ENCODE assay signal across 8 cellular contexts in the genomic region with DNA sequence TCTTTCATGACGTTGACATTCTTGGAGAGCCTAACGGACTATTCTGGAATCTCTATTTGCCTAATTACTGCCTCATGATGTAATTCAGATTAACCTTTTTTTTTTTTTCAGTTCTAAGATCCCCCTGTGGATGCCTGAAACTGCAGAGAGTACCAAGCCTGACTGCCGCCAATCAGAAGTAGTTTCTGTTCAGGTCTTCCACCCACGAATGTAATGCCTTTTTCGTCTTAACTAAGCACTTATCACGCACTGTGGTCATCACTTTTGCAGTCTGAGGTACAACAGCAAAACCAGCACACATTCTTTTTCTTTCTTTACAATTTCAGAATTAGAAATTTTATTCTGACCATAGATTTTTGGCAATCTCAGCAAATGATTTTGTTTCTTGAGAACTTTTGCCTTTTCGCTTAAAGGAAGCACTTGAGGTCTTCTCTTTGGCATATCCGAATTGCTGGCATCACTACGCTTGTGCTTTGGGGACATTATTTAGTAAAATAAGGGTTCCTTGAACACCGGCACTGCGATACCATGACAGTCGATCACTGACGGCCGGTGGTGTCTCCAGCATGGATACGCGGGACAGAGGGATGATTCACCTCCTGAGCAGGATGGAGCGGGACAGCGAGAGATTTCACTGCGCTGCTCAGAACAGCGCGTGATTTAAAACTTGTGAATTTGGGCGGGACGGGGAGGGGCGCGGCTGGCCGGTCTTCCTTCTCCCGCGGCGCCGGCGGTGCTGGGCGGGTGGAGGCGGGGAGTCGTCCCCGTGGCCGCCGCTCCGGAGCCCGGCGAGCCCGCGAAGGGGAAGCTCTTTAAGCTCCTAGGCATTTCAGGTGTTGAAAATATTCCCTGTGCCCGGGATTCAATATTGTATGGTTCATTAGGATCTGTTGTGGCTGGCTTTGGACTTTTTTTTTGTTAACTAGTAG. TPM values are rescaled to one million over a fixed set of nuclear protein-coding genes. Genes with fewer than 3 reads are reported as not detected.
A peak's percentile ranks its signal among the peaks of the same experiment; 100 is the strongest.
DNase-seq lines count a peak whose midpoint lies in the region; TF ChIP-seq lines count a peak whose summit lies in the region.

No MANE protein-coding gene starts in this region.

- peaks cover 10% of the 10 kb centered on the region for H3K4me1 ChIP-seq in left ventricle myocardium inferior
- peaks cover 0 to 11% (median 4%) of the 10 kb centered on the region in 4 donors for H3K4me1 ChIP-seq in sigmoid colon

- peak overlapping the region; percentile 60 for H3K4me3 ChIP-seq in left ventricle myocardium inferior
- peak overlapping the region in 3 of 4 donors; percentile 28 to 39 (median 34) for H3K4me3 ChIP-seq in sigmoid colon

- H3K36me3 Mint-ChIP-seq in HFFc6 (ENCODE audit: low read depth) = no peaks in the 10 kb centered on the region
- H3K36me3 Mint-ChIP-seq in activated naive CD4-positive, alpha-beta T cell treated with anti-CD3 and anti-CD28 coated beads, Interleukin-2, amount 50 U/mL, for 24 hours = no peaks in the 10 kb centered on the region

- no peaks in the 10 kb centered on the region for H3K36me3 ChIP-seq in left ventricle myocardium inferior
- H3K36me3 ChIP-seq in sigmoid colon = no peaks in the 10 kb centered on the region

- WGBS in sigmoid colon, 2 donors = 8 to 17% methylated on average over 43 of the region's 43 CpGs

- no peak for TF ChIP-seq POLR2A in sigmoid colon (IDR thresholded peaks at IDR 0.05)

- no peak overlapping the region for H3K27ac ChIP-seq in left ventricle myocardium inferior (replicated peaks)
- no peak overlapping the region for H3K27ac ChIP-seq in sigmoid colon

- intact Hi-C loops in left ventricle myocardium inferior (cut with micrococcal nuclease) = no loop called here
- intact Hi-C loops in sigmoid colon (cut with DNase I) = no loop called here

- peaks cover 64% of the 10 kb centered on the region for H3K27me3 Mint-ChIP-seq in HFFc6 (ENCODE audit: insufficient read depth)
- H3K27me3 Mint-ChIP-seq in activated naive CD4-positive, alpha-beta T cell treated with anti-CD3 and anti-CD28 coated beads, Interleukin-2, amount 50 U/mL, for 24 hours = peaks cover 31% of the 10 kb centered on the region

- peaks cover 67% of the 10 kb centered on the region for H3K27me3 ChIP-seq in left ventricle myocardium inferior (ENCODE audit: low read depth)
- peaks cover 0 to 38% (median 3%) of the 10 kb centered on the region in 3 donors for H3K27me3 ChIP-seq in sigmoid colon

- H3K9me3 ChIP-seq in left ventricle myocardium inferior (replicated peaks) (peaks cover 6% of the 10 kb centered on the region), sigmoid colon (no peaks in the 10 kb centered on the region)

- no peak overlapping the region for H3K27ac Mint-ChIP-seq in HFFc6
- H3K27ac Mint-ChIP-seq in activated naive CD4-positive, alpha-beta T cell treated with anti-CD3 and anti-CD28 coated beads, Interleukin-2, amount 50 U/mL, for 24 hours = peak overlapping the region; percentile 79

- H3K4me3 Mint-ChIP-seq in HFFc6 = peak overlapping the region; percentile 88
- H3K4me3 Mint-ChIP-seq in activated naive CD4-positive, alpha-beta T cell treated with anti-CD3 and anti-CD28 coated beads, Interleukin-2, amount 50 U/mL, for 24 hours = peak overlapping the region; percentile 88

- peaks cover 13% of the 10 kb centered on the region for H3K4me1 Mint-ChIP-seq in HFFc6 (ENCODE audit: low read depth)
- peaks cover 22% of the 10 kb centered on the region for H3K4me1 Mint-ChIP-seq in activated naive CD4-positive, alpha-beta T cell treated with anti-CD3 and anti-CD28 coated beads, Interleukin-2, amount 50 U/mL, for 24 hours

- H3K9me3 Mint-ChIP-seq in HFFc6 = no peaks in the 10 kb centered on the region
- H3K9me3 Mint-ChIP-seq in activated naive CD4-positive, alpha-beta T cell treated with anti-CD3 and anti-CD28 coated beads, Interleukin-2, amount 50 U/mL, for 24 hours = no peaks in the 10 kb centered on the region

- TF ChIP-seq EP300 in sigmoid colon (IDR thresholded peaks at IDR 0.05) = no peak

- TF ChIP-seq CTCF in HFFc6 (IDR thresholded peaks at IDR 0.05) (no peak), left ventricle myocardium inferior (IDR thresholded peaks at IDR 0.05; ENCODE audit: borderline replicate concordance) (no peak), sigmoid colon (IDR thresholded peaks at IDR 0.05) (no peak)

- DNase-seq in activated T-cell treated with anti-CD3 and anti-CD28 coated beads for 24 hours (ENCODE audit: low read depth) (peak; percentile 32), HFFc6 (peak; percentile 13), NCI-H1048 (lab: John Stamatoyannopoulos, UW) (peak; percentile 14), left ventricle myocardium inferior (peak; percentile 55), sigmoid colon (no peak), GF-D8 (lab: John Stamatoyannopoulos, UW) (no peak)
- no peak for DNase-seq in activated T-cell treated with anti-CD3 and anti-CD28 coated beads, Interleukin-2, amount 50 U/mL, for 1 hour

RNA-seq across cellular contexts. Expression of a gene that starts 32.0 kb away (rescaled TPM):
- not detected for total RNA-seq in HFFc6 (2021; fragmentation: NEBNext Ultra II Directional; extraction: Animal tissue kit (Norgen Biotek cat#: 25700))
- total RNA-seq in left ventricle myocardium inferior (not detected), sigmoid colon (not detected)
- 1 to 10 TPM in 1 of 3 donors, under 1 TPM in 1, not detected in 1; 0.23 to 1.4 TPM for polyA plus RNA-seq in sigmoid colon

RNA-seq across cellular contexts. Expression of a gene that starts 38.8 kb away (rescaled TPM):
- not detected for total RNA-seq in HFFc6 (2021; fragmentation: NEBNext Ultra II Directional; extraction: Animal tissue kit (Norgen Biotek cat#: 25700))
- total RNA-seq in left ventricle myocardium inferior (not detected), sigmoid colon (not detected)
- not detected for polyA plus RNA-seq in sigmoid colon

Comparison
In these comparisons a context has a peak if more than half of its experiments do, and no peak if none do; other contexts are left out.
1. DNase-seq: peak in activated T-cell treated with anti-CD3 and anti-CD28 coated beads for 24 hours (single experiment), HFFc6 (single experiment), NCI-H1048 (single experiment) and left ventricle myocardium inferior (single experiment); none in activated T-cell treated with anti-CD3 and anti-CD28 coated beads, Interleukin-2, amount 50 U/mL, for 1 hour (single experiment), sigmoid colon (single experiment) and GF-D8 (single experiment).